Comparison of ENCODE assay signal across 12 cellular contexts in the genomic region with DNA sequence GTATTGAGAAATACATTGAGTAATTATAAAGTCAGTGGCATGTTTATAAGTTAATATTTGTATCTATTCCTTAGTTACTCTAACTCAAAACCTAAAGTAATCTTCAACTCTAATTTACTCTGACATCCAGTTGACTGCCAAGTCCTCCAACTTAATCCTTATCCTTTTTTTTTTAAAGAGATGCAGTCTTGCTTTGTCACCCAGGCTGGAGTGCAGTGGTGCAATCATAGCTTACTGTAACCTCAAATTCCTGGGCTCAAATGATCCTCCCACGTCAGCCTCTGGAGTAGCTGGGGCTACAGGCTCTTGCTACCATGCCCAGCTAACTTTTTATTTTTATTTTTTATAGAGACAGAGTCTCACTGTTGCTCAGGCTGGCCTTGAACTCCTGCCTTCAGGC. TPM values are rescaled to one million over a fixed set of nuclear protein-coding genes. Genes with fewer than 3 reads are reported as not detected.
DNase-seq lines count a peak whose midpoint lies in the region; ATAC-seq and TF ChIP-seq lines count a peak whose summit lies in the region.
"Had no signal": no experiment of that assay in that cellular context is flagged by ENCODE, and none has a peak within 500 bp of the region (broad histone marks: within the 10 kb centered on the region; RNA-seq: fewer than 3 reads in every experiment).

No MANE protein-coding gene starts in this region.

- peak; percentile 50 for DNase-seq in GM03348 (ENCODE audit: low spot score)
- no peak for DNase-seq in RWPE1 (ENCODE audit: low spot score)
- peak; percentile 87 for DNase-seq in fibroblast of pulmonary artery (ENCODE audit: low read depth)
- DNase-seq in sciatic nerve (ENCODE audit: low spot score): no peak
- no peak for DNase-seq in PC-3
- DNase-seq in NCI-H2081 (lab: John Stamatoyannopoulos, UW): no peak
- DNase-seq: colonic mucosa, DMS 273 treated with DMSO at 0.1 percent for 48 hours, right cardiac atrium had no signal

- intact Hi-C loops in sciatic nerve (cut with DNase I): no loop called here
- intact Hi-C loops in PC-3 (cut with micrococcal nuclease): no loop called here

- H3K4me3 ChIP-seq in fibroblast of pulmonary artery (replicated peaks; ENCODE audit: low read depth, low read length) (no peak overlapping the region), skeletal muscle satellite cell (ENCODE audit: low read length) (no peak overlapping the region), PC-3 (ENCODE audit: low read length) (no peak overlapping the region)
- H3K4me3 ChIP-seq: colonic mucosa had no signal

- H3K27me3 ChIP-seq in skeletal muscle satellite cell (ENCODE audit: control insufficient read depth, insufficient read depth, low read length) (no peaks in the 10 kb centered on the region), PC-3 (ENCODE audit: low read length) (no peaks in the 10 kb centered on the region)
- H3K27me3 ChIP-seq: colonic mucosa had no signal

- peak overlapping the region; percentile 44 for H3K27ac ChIP-seq in RWPE1
- no peak overlapping the region for H3K27ac ChIP-seq in PC-3 (ENCODE audit: low read length)
- H3K27ac ChIP-seq: colonic mucosa had no signal

- H3K4me2 ChIP-seq in skeletal muscle satellite cell (ENCODE audit: low read length) (peak overlapping the region; percentile 27), PC-3 (ENCODE audit: low read length) (no peak overlapping the region)

- H3K9me3 ChIP-seq in skeletal muscle satellite cell (replicated peaks; ENCODE audit: low read length) (no peaks in the 10 kb centered on the region), PC-3 (ENCODE audit: low read length) (no peaks in the 10 kb centered on the region)
- H3K9me3 ChIP-seq: colonic mucosa had no signal

- H3K36me3 ChIP-seq in skeletal muscle satellite cell (ENCODE audit: insufficient read depth, low read length) (no peaks in the 10 kb centered on the region), PC-3 (ENCODE audit: low read depth, low read length) (no peaks in the 10 kb centered on the region)
- H3K36me3 ChIP-seq: colonic mucosa had no signal

- no peaks in the 10 kb centered on the region for H3K9me2 ChIP-seq in PC-3 (replicated peaks; ENCODE audit: low read length)

- no peak overlapping the region for H2AFZ ChIP-seq in PC-3 (ENCODE audit: low read length)

- POLR2A ChIA-PET in RWPE1 (lab: Yijun Ruan, JAX; ENCODE audit: low non-redundant PET) (interaction anchor here (0.7 kb wide), 1 partner anchor 24 kb away, joined by 3 read pairs; no protein-coding TSS in a partner anchor), PC-3 (lab: Charles Lee; ENCODE audit: unreplicated experiment) (interaction anchor here (0.6 kb wide), 1 partner anchor 747 kb away, joined by 6 read pairs; no protein-coding TSS in a partner anchor)

- H3K79me2 ChIP-seq in PC-3 (ENCODE audit: low read length): peaks cover 95% of the 10 kb centered on the region

- TF ChIP-seq CTCF in RWPE1 (conservative IDR thresholded peaks at IDR 0.05; ENCODE audit: low read depth) (no peak), fibroblast of pulmonary artery (IDR thresholded peaks at IDR 0.05; ENCODE audit: low read length, missing control alignments) (no peak), PC-3 (conservative IDR thresholded peaks at IDR 0.05; ENCODE audit: low read depth, low read length) (no peak)

- ATAC-seq in sciatic nerve: no peak
- ATAC-seq in PC-3: no peak
- no peak for ATAC-seq in GM18867 (IDR thresholded peaks at IDR 0.05; ENCODE audit: unreplicated experiment)
- ATAC-seq: HepG2, right cardiac atrium had no signal

- H4K20me1 ChIP-seq in PC-3 (ENCODE audit: low read length): peaks cover 11% of the 10 kb centered on the region; the same call in 1 of the 2 replicates

- H3K9ac ChIP-seq in skeletal muscle satellite cell (ENCODE audit: low read depth, low read length): peak overlapping the region; percentile 37
- no peak overlapping the region for H3K9ac ChIP-seq in PC-3 (ENCODE audit: low read length)

- no peaks in the 10 kb centered on the region for H3F3A ChIP-seq in PC-3 (ENCODE audit: low read length, unreplicated experiment)

- no TSS peak for BruUV-seq in PC-3 (replicated peaks; lab: Mats Ljungman, UMichigan)

- H3K4me1 ChIP-seq in skeletal muscle satellite cell (ENCODE audit: control insufficient read depth, insufficient read depth, low read length) (peaks cover 50% of the 10 kb centered on the region), PC-3 (ENCODE audit: insufficient read depth, low read length) (peaks cover 11% of the 10 kb centered on the region; the same call in 1 of the 2 replicates)
- H3K4me1 ChIP-seq: colonic mucosa had no signal

- CTCF ChIA-PET in RWPE1 (lab: Yijun Ruan, JAX): interaction anchor here (1.1 kb wide), 1 partner anchor 21 kb away, joined by 4 read pairs; no protein-coding TSS in a partner anchor
- CTCF ChIA-PET in PC-3 (lab: Charles Lee): no interaction called here

RNA-seq across cellular contexts. Expression of a gene that starts 24.4 kb away (rescaled TPM):
- total RNA-seq in skeletal muscle satellite cell (2012; rRNA removed): 51.5 and 58.8 TPM in 2 replicates
- total RNA-seq in sciatic nerve: 25.8 TPM
- 47.2 and 47.7 TPM in 2 replicates for total RNA-seq in PC-3 (2014; rRNA removed)

Comparison
In these comparisons a context has a peak if more than half of its experiments do, and no peak if none do; other contexts are left out.
1. DNase-seq: peak in GM03348 (single experiment) and fibroblast of pulmonary artery (single experiment); none in RWPE1 (single experiment), sciatic nerve (single experiment), PC-3 (single experiment) and NCI-H2081 (0 of 2).